In the genomic region with DNA sequence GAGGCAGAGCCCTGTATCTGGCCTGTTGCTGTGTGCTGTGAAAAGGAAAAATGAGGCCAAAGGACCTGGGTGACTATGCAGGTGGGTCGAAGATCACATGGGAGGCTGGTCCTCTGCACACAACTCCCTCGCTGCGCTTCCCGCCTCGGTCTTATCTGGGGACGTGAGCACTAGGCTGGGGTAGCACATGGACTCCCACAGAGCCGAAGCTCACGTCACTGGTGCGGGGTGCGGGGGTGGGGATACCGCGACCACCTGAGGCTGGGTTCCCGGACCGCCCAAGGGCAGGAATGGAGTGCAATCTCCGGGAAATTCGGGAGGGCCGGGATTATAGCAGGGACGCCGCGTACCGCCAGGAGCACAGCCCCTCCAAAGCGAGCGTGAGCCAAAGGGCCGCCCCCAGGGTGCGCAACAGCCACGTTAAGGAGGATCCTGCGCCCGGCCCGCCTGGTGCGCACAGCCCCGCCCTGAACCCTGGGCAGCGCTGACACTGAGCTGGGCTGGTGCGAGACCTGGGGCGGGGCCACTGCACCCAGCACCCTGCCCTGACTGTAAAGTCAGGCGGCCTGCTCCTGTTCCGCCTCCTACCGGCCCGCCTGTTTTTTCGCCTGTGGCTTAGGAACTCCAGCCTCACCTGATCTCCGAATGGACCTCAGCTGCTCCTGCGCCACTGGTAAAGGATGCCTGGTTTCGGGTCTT, we compare ENCODE assay signal across 8 cellular contexts. TPM values are rescaled to one million over a fixed set of nuclear protein-coding genes. Genes with fewer than 3 reads are reported as not detected.
DNase-seq lines count a peak whose midpoint lies in the region; ATAC-seq, FAIRE-seq and TF ChIP-seq lines count a peak whose summit lies in the region.

No MANE protein-coding gene starts in this region.

- no peak for TF ChIP-seq EP300 in GM12878 (IDR thresholded peaks at IDR 0.05; ENCODE audit: borderline replicate concordance in 1 of 2, control insufficient read depth in 1 of 2, low read depth in 2 of 2, low read length in 2 of 2)

- H3K9me3 Mint-ChIP-seq in CD8-positive, alpha-beta T cell = no peaks in the 10 kb centered on the region
- no peaks in the 10 kb centered on the region for H3K9me3 Mint-ChIP-seq in T-helper 1 cell treated with Interleukin-12 subunit alpha and Interleukin-12 subunit beta and Interleukin-4 antibody, amounts not matched to agents 30 μg/mL and 1 μg/mL, for 36 hours

- ATAC-seq in CD8-positive, alpha-beta T cell = peak; percentile 99
- ATAC-seq in HG02623 (IDR thresholded peaks at IDR 0.05; ENCODE audit: unreplicated experiment) (peak; percentile 47), GM12878 (peak; percentile 99), HG03469 (IDR thresholded peaks at IDR 0.05; ENCODE audit: unreplicated experiment) (no peak)

- H3K27ac Mint-ChIP-seq in CD8-positive, alpha-beta T cell = no peak overlapping the region
- no peak overlapping the region for H3K27ac Mint-ChIP-seq in T-helper 1 cell treated with Interleukin-12 subunit alpha and Interleukin-12 subunit beta and Interleukin-4 antibody, amounts not matched to agents 30 μg/mL and 1 μg/mL, for 36 hours

- intact Hi-C loops in CD8-positive, alpha-beta T cell (cut with DNase I, micrococcal nuclease) = loop anchor here (1.0 to 5.0 kb wide), 9 partner anchors 14 to 124 kb away; partner anchors contain the start of genes MT1X (in 2 of the 2), MT2A (in 2 of the 2) and MT1F (in 1 of the 2)
- intact Hi-C loops in GM12878 (cut with micrococcal nuclease; ENCODE audit: unreplicated experiment) = no loop called here

- TF ChIP-seq RAD21 in GM12878 (IDR thresholded peaks at IDR 0.05; ENCODE audit: insufficient read depth, low read depth, low read length) = no peak

- H3K27me3 Mint-ChIP-seq in CD8-positive, alpha-beta T cell (ENCODE audit: low read depth) = peaks cover 23% of the 10 kb centered on the region
- H3K27me3 Mint-ChIP-seq in T-helper 1 cell treated with Interleukin-12 subunit alpha and Interleukin-12 subunit beta and Interleukin-4 antibody, amounts not matched to agents 30 μg/mL and 1 μg/mL, for 36 hours (ENCODE audit: low read depth) = peaks cover 73% of the 10 kb centered on the region

- DNase-seq in CD8-positive, alpha-beta T cell = peak; percentile 52 to 86 (median 67)
- DNase-seq in GM12878 (ENCODE audit: low read depth, low spot score) (no peak), kidney epithelial cell (ENCODE audit: low read depth) (no peak), NCI-H1694 (lab: John Stamatoyannopoulos, UW) (no peak)
- DNase-seq in stimulated activated CD4-positive, alpha-beta T cell treated with anti-CD3 and anti-CD28 coated beads, Interleukin-2, amount 100 ng/mL, for 4 hours (ENCODE audit: low read depth) = peak; percentile 50

- H2AFZ ChIP-seq in GM12878 (ENCODE audit: control insufficient read depth, low read depth, low read length) = no peak overlapping the region

- SMC1A ChIA-PET in GM12878 (lab: Charles Lee; ENCODE audit: uncharacterized antibody, unreplicated experiment) = interaction anchor here (1.1 to 2.2 kb wide), 6 partner anchors 19 to 168 kb away, joined by 3 to 13 read pairs (median 4); no protein-coding TSS in a partner anchor

- H3K4me2 ChIP-seq in GM12878 (ENCODE audit: control insufficient read depth, insufficient read depth) = no peak overlapping the region; the same call in 1 of the 2 replicates

- CTCF ChIA-PET in CD8-positive, alpha-beta T cell (lab: Charles Lee) = interaction anchor here (0.6 to 1.6 kb wide), 11 partner anchors 8 to 216 kb away, joined by 3 to 13 read pairs (median 4); no protein-coding TSS in a partner anchor
- CTCF ChIA-PET in GM12878 (lab: Yijun Ruan, JAX) = interaction anchor here (0.6 to 2.0 kb wide), 8 partner anchors 19 to 122 kb away, joined by 3 to 10 read pairs (median 3); no protein-coding TSS in a partner anchor

- BruUV-seq in GM12878 (replicated peaks; lab: Mats Ljungman, UMichigan) = no TSS peak

- no peaks in the 10 kb centered on the region for H3K36me3 Mint-ChIP-seq in CD8-positive, alpha-beta T cell
- no peaks in the 10 kb centered on the region for H3K36me3 Mint-ChIP-seq in T-helper 1 cell treated with Interleukin-12 subunit alpha and Interleukin-12 subunit beta and Interleukin-4 antibody, amounts not matched to agents 30 μg/mL and 1 μg/mL, for 36 hours (ENCODE audit: low read depth)

- H3K36me3 ChIP-seq in CD8-positive, alpha-beta T cell (ENCODE audit: insufficient read depth, low read length) = no peaks in the 10 kb centered on the region
- H3K36me3 ChIP-seq in GM12878 (ENCODE audit: control insufficient read depth in 2 of 2, insufficient read depth in 2 of 2, low read length in 1 of 2) (no peaks in the 10 kb centered on the region), kidney epithelial cell (ENCODE audit: control insufficient read depth, insufficient read depth, low read length) (no peaks in the 10 kb centered on the region)

- in situ Hi-C loops in GM12878 (cut with MboI) = no loop called here

- peaks cover 23% of the 10 kb centered on the region for H3K4me1 Mint-ChIP-seq in CD8-positive, alpha-beta T cell (ENCODE audit: low read depth)
- H3K4me1 Mint-ChIP-seq in T-helper 1 cell treated with Interleukin-12 subunit alpha and Interleukin-12 subunit beta and Interleukin-4 antibody, amounts not matched to agents 30 μg/mL and 1 μg/mL, for 36 hours (ENCODE audit: low read depth) = peaks cover 19% of the 10 kb centered on the region

- FAIRE-seq in GM12878 (lab: Jason Lieb, UNC) = no peak

- no peaks in the 10 kb centered on the region for H3K79me2 ChIP-seq in GM12878 (ENCODE audit: control insufficient read depth, insufficient read depth, low read length)

- no peaks in the 10 kb centered on the region for H3K9me3 ChIP-seq in CD8-positive, alpha-beta T cell (ENCODE audit: low read length)
- no peaks in the 10 kb centered on the region for H3K9me3 ChIP-seq in GM12878 (replicated peaks; ENCODE audit: control insufficient read depth, insufficient read depth, low read length)

- H3K4me3 Mint-ChIP-seq in CD8-positive, alpha-beta T cell = peak overlapping the region; percentile 71
- peak overlapping the region; percentile 71 for H3K4me3 Mint-ChIP-seq in T-helper 1 cell treated with Interleukin-12 subunit alpha and Interleukin-12 subunit beta and Interleukin-4 antibody, amounts not matched to agents 30 μg/mL and 1 μg/mL, for 36 hours

- H4K20me1 ChIP-seq in GM12878 (ENCODE audit: control insufficient read depth, insufficient read depth) = no peaks in the 10 kb centered on the region

- POLR2A ChIA-PET in CD8-positive, alpha-beta T cell (lab: Charles Lee) = interaction anchor here (0.7 to 2.9 kb wide), 9 partner anchors 15 to 121 kb away, joined by 3 to 21 read pairs (median 3); partner anchors contain the start of genes MT1F, MT1G and MT2A
- POLR2A ChIA-PET in GM12878 (lab: Charles Lee) = interaction anchor here (0.5 kb wide), 1 partner anchor 85 kb away, joined by 3 read pairs; no protein-coding TSS in a partner anchor

- H3K4me3 ChIP-seq in CD8-positive, alpha-beta T cell (ENCODE audit: low read depth, low read length) = peak overlapping the region; percentile 33
- H3K4me3 ChIP-seq in GM12878 (no peak overlapping the region), kidney epithelial cell (ENCODE audit: low read depth, low read length) (peak overlapping the region; percentile 27)

- H3K4me1 ChIP-seq in CD8-positive, alpha-beta T cell (ENCODE audit: insufficient read depth, low read length) = peaks cover 11% of the 10 kb centered on the region
- no peaks in the 10 kb centered on the region for H3K4me1 ChIP-seq in GM12878 (ENCODE audit: control insufficient read depth, insufficient read depth, low read length)

- no peak overlapping the region for H3K27ac ChIP-seq in CD8-positive, alpha-beta T cell (ENCODE audit: low read depth, low read length)
- H3K27ac ChIP-seq in GM12878 (ENCODE audit: control insufficient read depth, insufficient read depth) = no peak overlapping the region

- H3K9ac ChIP-seq in GM12878 (ENCODE audit: control insufficient read depth, insufficient read depth, low read length) = no peak overlapping the region

- TF ChIP-seq POLR2A in GM12878 (IDR thresholded peaks at IDR 0.05; ENCODE audit: low read depth, low read length) = no peak

- H3K27me3 ChIP-seq in CD8-positive, alpha-beta T cell (ENCODE audit: insufficient read depth, low read length) = peaks cover 5% of the 10 kb centered on the region
- peaks cover 10 to 25% of the 10 kb centered on the region in 2 experiments for H3K27me3 ChIP-seq in GM12878 (replicated peaks in 1 of 2; ENCODE audit: control insufficient read depth in 2 of 2, insufficient read depth in 2 of 2, low read length in 1 of 2)
- peaks cover 23% of the 10 kb centered on the region for H3K27me3 ChIP-seq in kidney epithelial cell (ENCODE audit: control insufficient read depth, insufficient read depth, low read length)

- RAD21 ChIA-PET in GM12878 (lab: Charles Lee; ENCODE audit: unreplicated experiment) = interaction anchor here (0.6 to 1.7 kb wide), 5 partner anchors 9 to 66 kb away, joined by 3 to 6 read pairs (median 5); no protein-coding TSS in a partner anchor

- 7% methylated on average over 42 of the region's 42 CpGs for WGBS in GM12878 (ENCODE audit: insufficient coverage, insufficient replicate concordance, low lambda C conversion rate, missing lambda C conversion rate)

- TF ChIP-seq CTCF in CD8-positive, alpha-beta T cell (IDR thresholded peaks at IDR 0.05) = peak; percentile 19
- TF ChIP-seq CTCF in GM12878 (IDR thresholded peaks at IDR 0.05 in 2 of 3, conservative IDR thresholded peaks at IDR 0.05 in 1 of 3; ENCODE audit: control insufficient read depth in 2 of 3, extremely low read depth in 1 of 3, insufficient read depth in 1 of 3, low read depth in 3 of 3, low read length in 3 of 3) = peak in 2 of 3 experiments; percentile 21 to 39; a peak in 3 of 6 replicates
- TF ChIP-seq CTCF in kidney epithelial cell (IDR thresholded peaks at IDR 0.05; ENCODE audit: insufficient read depth, low read length, poor library complexity, severe bottlenecking) = peak; percentile 66

RNA-seq across cellular contexts. Expression of gene MT1A, which starts 4.8 kb away (rescaled TPM):
- not detected for total RNA-seq in CD8-positive, alpha-beta T cell
- total RNA-seq in GM12878 (2013; cell fraction: nucleolus; rRNA removed) = not detected in 2 replicates
- total RNA-seq in GM12878 (2014; rRNA removed) = not detected in 2 replicates
- not detected in 2 replicates for total RNA-seq in GM12878 (2014; rRNA removed; fragmentation: Illumina TruSeq; extraction: Trizol)
- total RNA-seq in GM12878 (2021) = not detected in 2 replicates
- polyA plus RNA-seq in GM12878 (2011; ENCODE audit: low read depth) = not detected
- not detected in 2 replicates for polyA plus RNA-seq in GM12878 (2011; rRNA removed)
- not detected in 2 replicates for polyA plus RNA-seq in GM12878 (2011; cell fraction: cytosol; rRNA removed)
- not detected in 2 replicates for polyA plus RNA-seq in GM12878 (2011; cell fraction: nucleus; rRNA removed)
- polyA plus RNA-seq in GM12878 (2012) = not detected in 2 replicates
- not detected in 2 replicates for polyA plus RNA-seq in GM12878 (2014; fragmentation: Illumina TruSeq; extraction: Trizol)
- polyA plus RNA-seq in GM12878 (2014; fragmentation: Nextera tagmentation; extraction: Ambion mirVana) = not detected
- polyA plus RNA-seq in GM12878 (2014; rRNA removed) = not detected in 2 replicates
- not detected for polyA plus RNA-seq in GM12878 (2016; fragmentation: Nextera tagmentation; extraction: Ambion mirVana)
- not detected in 2 replicates for polyA minus RNA-seq in GM12878 (2011; rRNA and poly(A)+ RNA removed)
- polyA minus RNA-seq in GM12878 (2011; cell fraction: cytosol; rRNA and poly(A)+ RNA removed) = not detected in 2 replicates
- not detected in 2 replicates for polyA minus RNA-seq in GM12878 (2011; cell fraction: nucleus; rRNA and poly(A)+ RNA removed)
- not detected in 2 replicates for total RNA-seq in kidney epithelial cell

RNA-seq across cellular contexts. Expression of gene MT1B, which starts 8.5 kb away (rescaled TPM):
- not detected for total RNA-seq in CD8-positive, alpha-beta T cell
- not detected in 2 replicates for total RNA-seq in GM12878 (2013; cell fraction: nucleolus; rRNA removed)
- total RNA-seq in GM12878 (2014; rRNA removed) (not detected in 2 replicates), GM12878 (2014; rRNA removed; fragmentation: Illumina TruSeq; extraction: Trizol) (not detected in 2 replicates), GM12878 (2021) (not detected in 2 replicates), kidney epithelial cell (not detected in 2 replicates)
- not detected for polyA plus RNA-seq in GM12878 (2011; ENCODE audit: low read depth)
- polyA plus RNA-seq in GM12878 (2011; rRNA removed) (not detected in 2 replicates), GM12878 (2014; fragmentation: Illumina TruSeq; extraction: Trizol) (not detected in 2 replicates), GM12878 (2014; fragmentation: Nextera tagmentation; extraction: Ambion mirVana) (not detected), GM12878 (2014; rRNA removed) (not detected in 2 replicates), GM12878 (2016; fragmentation: Nextera tagmentation; extraction: Ambion mirVana) (not detected)
- not detected in 2 replicates for polyA plus RNA-seq in GM12878 (2011; cell fraction: cytosol; rRNA removed)
- not detected in 2 replicates for polyA plus RNA-seq in GM12878 (2011; cell fraction: nucleus; rRNA removed)
- polyA plus RNA-seq in GM12878 (2012) = not detected in 2 replicates
- not detected in 2 replicates for polyA minus RNA-seq in GM12878 (2011; rRNA and poly(A)+ RNA removed)
- not detected in 2 replicates for polyA minus RNA-seq in GM12878 (2011; cell fraction: cytosol; rRNA and poly(A)+ RNA removed)
- polyA minus RNA-seq in GM12878 (2011; cell fraction: nucleus; rRNA and poly(A)+ RNA removed) = not detected in 2 replicates

RNA-seq across cellular contexts. Expression of gene MT1M, which starts 10.8 kb away (rescaled TPM):
- not detected for total RNA-seq in CD8-positive, alpha-beta T cell
- not detected in 2 replicates for total RNA-seq in GM12878 (2013; cell fraction: nucleolus; rRNA removed)
- total RNA-seq in GM12878 (2014; rRNA removed) = not detected in 2 replicates
- total RNA-seq in GM12878 (2014; rRNA removed; fragmentation: Illumina TruSeq; extraction: Trizol) = not detected in 2 replicates
- not detected in 2 replicates for total RNA-seq in GM12878 (2021)
- polyA plus RNA-seq in GM12878 (2011; ENCODE audit: low read depth) = not detected
- polyA plus RNA-seq in GM12878 (2011; rRNA removed) = not detected in 2 replicates
- not detected in 2 replicates for polyA plus RNA-seq in GM12878 (2011; cell fraction: cytosol; rRNA removed)
- polyA plus RNA-seq in GM12878 (2011; cell fraction: nucleus; rRNA removed) = not detected in 2 replicates
- polyA plus RNA-seq in GM12878 (2012) = not detected in 2 replicates
- polyA plus RNA-seq in GM12878 (2014; fragmentation: Illumina TruSeq; extraction: Trizol) = not detected in 2 replicates
- polyA plus RNA-seq in GM12878 (2014; fragmentation: Nextera tagmentation; extraction: Ambion mirVana) = not detected
- polyA plus RNA-seq in GM12878 (2014; rRNA removed) = not detected in 2 replicates
- polyA plus RNA-seq in GM12878 (2016; fragmentation: Nextera tagmentation; extraction: Ambion mirVana) = not detected
- polyA minus RNA-seq in GM12878 (2011; rRNA and poly(A)+ RNA removed) = not detected in 2 replicates
- not detected in 2 replicates for polyA minus RNA-seq in GM12878 (2011; cell fraction: cytosol; rRNA and poly(A)+ RNA removed)
- polyA minus RNA-seq in GM12878 (2011; cell fraction: nucleus; rRNA and poly(A)+ RNA removed) = not detected in 2 replicates
- total RNA-seq in kidney epithelial cell = 1.9 and 4.3 TPM in 2 replicates

RNA-seq across cellular contexts. Expression of gene MT1F, which starts 14.5 kb away (rescaled TPM):
- 1 to 10 TPM; 5.6 to 7.4 TPM for total RNA-seq in CD8-positive, alpha-beta T cell
- 0.54 TPM in 1 of 2 replicates, not detected in the other for total RNA-seq in GM12878 (2013; cell fraction: nucleolus; rRNA removed)
- total RNA-seq in GM12878 (2014; rRNA removed) (0.27 and 1.5 TPM in 2 replicates), GM12878 (2014; rRNA removed; fragmentation: Illumina TruSeq; extraction: Trizol) (not detected in 2 replicates), GM12878 (2021) (0.40 and 1.1 TPM in 2 replicates), kidney epithelial cell (7.9 and 9.4 TPM in 2 replicates)
- not detected for polyA plus RNA-seq in GM12878 (2011; ENCODE audit: low read depth)
- polyA plus RNA-seq in GM12878 (2011; rRNA removed) (1.8 and 2.4 TPM in 2 replicates), GM12878 (2014; fragmentation: Illumina TruSeq; extraction: Trizol) (0.28 TPM in 1 of 2 replicates, not detected in the other), GM12878 (2014; fragmentation: Nextera tagmentation; extraction: Ambion mirVana) (1 to 10 TPM in 1 of 2 experiments, under 1 TPM in 1; 0.57 to 1.1 TPM), GM12878 (2014; rRNA removed) (1.3 and 1.4 TPM in 2 replicates), GM12878 (2016; fragmentation: Nextera tagmentation; extraction: Ambion mirVana) (1 to 10 TPM; 1.1 to 2.5 TPM)
- polyA plus RNA-seq in GM12878 (2011; cell fraction: cytosol; rRNA removed) = 3.9 and 5.1 TPM in 2 replicates
- 2.2 and 2.6 TPM in 2 replicates for polyA plus RNA-seq in GM12878 (2011; cell fraction: nucleus; rRNA removed)
- 0.31 and 0.35 TPM in 2 replicates for polyA plus RNA-seq in GM12878 (2012)
- polyA minus RNA-seq in GM12878 (2011; rRNA and poly(A)+ RNA removed) = 2.0 and 2.5 TPM in 2 replicates
- not detected in 2 replicates for polyA minus RNA-seq in GM12878 (2011; cell fraction: cytosol; rRNA and poly(A)+ RNA removed)
- polyA minus RNA-seq in GM12878 (2011; cell fraction: nucleus; rRNA and poly(A)+ RNA removed) = 0.73 and 1.4 TPM in 2 replicates

RNA-seq across cellular contexts. Expression of gene MT1E, which starts 17.6 kb away (rescaled TPM):
- 1 to 10 TPM; 3.0 to 5.5 TPM for total RNA-seq in CD8-positive, alpha-beta T cell
- not detected in 2 replicates for total RNA-seq in GM12878 (2013; cell fraction: nucleolus; rRNA removed)
- total RNA-seq in GM12878 (2014; rRNA removed) (10.0 and 11.0 TPM in 2 replicates), GM12878 (2014; rRNA removed; fragmentation: Illumina TruSeq; extraction: Trizol) (7.6 and 7.9 TPM in 2 replicates), GM12878 (2021) (10.6 and 12.7 TPM in 2 replicates), kidney epithelial cell (75.8 and 110 TPM in 2 replicates)
- polyA plus RNA-seq in GM12878 (2011; ENCODE audit: low read depth) = not detected
- polyA plus RNA-seq in GM12878 (2011; rRNA removed) (16.8 and 18.2 TPM in 2 replicates), GM12878 (2014; fragmentation: Illumina TruSeq; extraction: Trizol) (0.48 and 5.8 TPM in 2 replicates), GM12878 (2014; fragmentation: Nextera tagmentation; extraction: Ambion mirVana) (10 to 100 TPM; 17.7 to 20.7 TPM), GM12878 (2014; rRNA removed) (16.2 and 18.8 TPM in 2 replicates), GM12878 (2016; fragmentation: Nextera tagmentation; extraction: Ambion mirVana) (10 to 100 TPM; 20.1 to 22.3 TPM)
- polyA plus RNA-seq in GM12878 (2011; cell fraction: cytosol; rRNA removed) = 75.7 and 90.2 TPM in 2 replicates
- 49.1 and 65.0 TPM in 2 replicates for polyA plus RNA-seq in GM12878 (2011; cell fraction: nucleus; rRNA removed)
- polyA plus RNA-seq in GM12878 (2012) = 3.3 and 5.2 TPM in 2 replicates
- polyA minus RNA-seq in GM12878 (2011; rRNA and poly(A)+ RNA removed) = 11.3 and 52.1 TPM in 2 replicates
- 19.8 and 20.5 TPM in 2 replicates for polyA minus RNA-seq in GM12878 (2011; cell fraction: cytosol; rRNA and poly(A)+ RNA removed)
- polyA minus RNA-seq in GM12878 (2011; cell fraction: nucleus; rRNA and poly(A)+ RNA removed) = 8.7 and 9.7 TPM in 2 replicates

Comparison
In these comparisons a context has a peak if more than half of its experiments do, and no peak if none do; other contexts are left out.
1. DNase-seq: peak in CD8-positive, alpha-beta T cell (7 of 7) and stimulated activated CD4-positive, alpha-beta T cell treated with anti-CD3 and anti-CD28 coated beads, Interleukin-2, amount 100 ng/mL, for 4 hours (single experiment); none in GM12878 (single experiment), kidney epithelial cell (single experiment) and NCI-H1694 (single experiment).
2. Peak in every context shown above with its lines, with median percentiles within 50 percentile points of each other: CTCF ChIP-seq.